Comparison of ENCODE assay signal across 8 cellular contexts in genomic region chr16:67192781-67193260, GRCh38. TPM values are rescaled to one million over a fixed set of nuclear protein-coding genes. Genes with fewer than 3 reads are reported as not detected.
DNase-seq lines count a peak whose midpoint lies in the region; ATAC-seq, FAIRE-seq and TF ChIP-seq lines count a peak whose summit lies in the region.

No MANE protein-coding gene starts in this region.

- TF ChIP-seq CTCF in A673 (conservative IDR thresholded peaks at IDR 0.05; ENCODE audit: low read depth, low read length) (no peak), bronchial epithelial cell (IDR thresholded peaks at IDR 0.05; ENCODE audit: insufficient read depth, low read length, severe bottlenecking) (no peak), mucosa of descending colon (IDR thresholded peaks at IDR 0.05) (no peak)

- no peak for FAIRE-seq in bronchial epithelial cell (lab: Jason Lieb, UNC)

- peaks cover 18% of the 10 kb centered on the region for H3K4me1 ChIP-seq in A673 (ENCODE audit: insufficient read depth, low read length, poor library complexity, severe bottlenecking)
- peaks cover 27% of the 10 kb centered on the region for H3K4me1 ChIP-seq in mucosa of descending colon (ENCODE audit: low read depth)

- H3K4me3 ChIP-seq in A673 (ENCODE audit: low read depth, low read length, poor library complexity, severe bottlenecking), result peak overlapping the region; percentile 98
- H3K4me3 ChIP-seq in bronchial epithelial cell (ENCODE audit: low read depth, low read length), result peak overlapping the region; percentile 76
- peak overlapping the region; percentile 93 for H3K4me3 ChIP-seq in mucosa of descending colon

- H3K9me3 ChIP-seq in A673 (ENCODE audit: low read depth, low read length, poor library complexity, severe bottlenecking) (no peaks in the 10 kb centered on the region), mucosa of descending colon (no peaks in the 10 kb centered on the region)

- intact Hi-C loops in A673 (cut with micrococcal nuclease; ENCODE audit: unreplicated experiment) (no loop called here), mucosa of descending colon (cut with DNase I, micrococcal nuclease) (no loop called here)

- POLR2A ChIA-PET in A673 (lab: Charles Lee; ENCODE audit: low non-redundant PET), result no interaction called here

- peak overlapping the region; percentile 85 for H3K27ac ChIP-seq in A673 (ENCODE audit: low read depth, low read length, poor library complexity, severe bottlenecking)

- ATAC-seq in HG03521 (IDR thresholded peaks at IDR 0.05; ENCODE audit: unreplicated experiment), result peak; percentile 1
- no peak for ATAC-seq in mucosa of descending colon
- no peak for ATAC-seq in HG02884 (IDR thresholded peaks at IDR 0.05; ENCODE audit: unreplicated experiment)

- CTCF ChIA-PET in A673 (lab: Charles Lee), result interaction anchor here (0.6 kb wide), 1 partner anchor 134 kb away, joined by 3 read pairs; the partner anchor contains the start of genes KCTD19 and LRRC36

- no TSS peak for BruUV-seq in A673 (replicated peaks; lab: Mats Ljungman, UMichigan)

- no peaks in the 10 kb centered on the region for H3K27me3 ChIP-seq in A673 (replicated peaks; ENCODE audit: insufficient read depth, low read depth, low read length, poor library complexity)
- no peaks in the 10 kb centered on the region for H3K27me3 ChIP-seq in bronchial epithelial cell (ENCODE audit: control insufficient read depth, insufficient read depth, low read length)

- DNase-seq in A673 (ENCODE audit: low spot score), result no peak
- DNase-seq in bronchial epithelial cell (ENCODE audit: low read depth), result no peak
- no peak for DNase-seq in mucosa of descending colon
- DNase-seq in DMS53 (lab: John Stamatoyannopoulos, UW), result no peak
- no peak for DNase-seq in NCI-H2107 treated with DMSO at 0.1 percent for 48 hours (lab: John Stamatoyannopoulos, UW; ENCODE audit: unreplicated experiment)
- no peak for DNase-seq in activated CD8-positive, alpha-beta memory T cell treated with anti-CD3 and anti-CD28 coated beads, Interleukin-2, amount 50 U/mL, for 48 hours

- peaks cover 44% of the 10 kb centered on the region for H3K36me3 ChIP-seq in A673 (ENCODE audit: insufficient read depth, low read length, poor library complexity, severe bottlenecking)
- H3K36me3 ChIP-seq in bronchial epithelial cell (ENCODE audit: control insufficient read depth, insufficient read depth, low read length), result peaks cover 36% of the 10 kb centered on the region
- peaks cover 14% of the 10 kb centered on the region for H3K36me3 ChIP-seq in mucosa of descending colon (ENCODE audit: low read depth)

RNA-seq across cellular contexts. Expression of gene E2F4, which starts 0.9 kb away (rescaled TPM):
- total RNA-seq in A673 (2021), result 77.4 and 96.0 TPM in 2 replicates
- 47.1 and 47.6 TPM in 2 replicates for total RNA-seq in bronchial epithelial cell
- total RNA-seq in mucosa of descending colon, result 10 to 100 TPM; 70.5 to 77.4 (median 72.9) TPM

RNA-seq across cellular contexts. Expression of gene EXOC3L1, which starts 2.9 kb away (rescaled TPM):
- 0.32 and 0.42 TPM in 2 replicates for total RNA-seq in A673 (2021)
- not detected in 2 replicates for total RNA-seq in bronchial epithelial cell
- total RNA-seq in mucosa of descending colon, result 1 to 10 TPM; 2.6 to 6.8 (median 2.7) TPM

RNA-seq across cellular contexts. Expression of gene ELMO3, which starts 6.1 kb away (rescaled TPM):
- 3.3 and 4.7 TPM in 2 replicates for total RNA-seq in A673 (2021)
- total RNA-seq in bronchial epithelial cell, result 25.6 and 44.0 TPM in 2 replicates
- 10 to 100 TPM; 25.4 to 68.0 (median 42.1) TPM for total RNA-seq in mucosa of descending colon

RNA-seq across cellular contexts. Expression of gene MATCAP1, which starts 9.1 kb away (rescaled TPM):
- total RNA-seq in A673 (2021) (33.9 and 36.8 TPM in 2 replicates), bronchial epithelial cell (5.5 and 5.8 TPM in 2 replicates), mucosa of descending colon (10 to 100 TPM; 24.8 to 35.1 (median 29.2) TPM)

RNA-seq across cellular contexts. Expression of gene NOL3, which starts 22.5 kb away (rescaled TPM):
- 15.3 and 16.4 TPM in 2 replicates for total RNA-seq in A673 (2021)
- total RNA-seq in bronchial epithelial cell, result 28.2 and 37.8 TPM in 2 replicates
- total RNA-seq in mucosa of descending colon, result 10 to 100 TPM; 23.5 to 35.9 (median 32.0) TPM
